1 cellular context compared by ENCODE assay signal in genomic region chr7:3916146-3916545, GRCh38.
TF ChIP-seq lines count a peak whose summit lies in the region.

No MANE protein-coding gene starts in this region.

TF ChIP-seq in HEK293, 187 proteins besides CTCF, POLR2A, EP300 and RAD21 (continued from another document):
- TF ChIP-seq ZBTB44 (tag by site-specific recombination; IDR thresholded peaks at IDR 0.05), result no peak
- peak; percentile 25; the same call in 1 of the 2 replicates for TF ChIP-seq GLIS1 (tag by site-specific recombination; IDR thresholded peaks at IDR 0.05)
- TF ChIP-seq ZNF580 (tag by site-specific recombination; IDR thresholded peaks at IDR 0.05), result no peak
- TF ChIP-seq ZNF184 (tag by site-specific recombination; IDR thresholded peaks at IDR 0.05), result no peak
- TF ChIP-seq ZNF416 (tag by site-specific recombination; IDR thresholded peaks at IDR 0.05), result no peak
- TF ChIP-seq ZNF37A (tag by site-specific recombination; IDR thresholded peaks at IDR 0.05), result no peak
- TF ChIP-seq SALL2 (tag by site-specific recombination; IDR thresholded peaks at IDR 0.05; ENCODE audit: borderline replicate concordance), result no peak
- TF ChIP-seq ZNF558 (tag by site-specific recombination; IDR thresholded peaks at IDR 0.05), result no peak
- TF ChIP-seq ZBTB21 (tag by site-specific recombination; IDR thresholded peaks at IDR 0.05), result peak; percentile 27; the same call in 1 of the 2 replicates
